Comparison of ENCODE assay signal across 1 cellular context in the genomic region with DNA sequence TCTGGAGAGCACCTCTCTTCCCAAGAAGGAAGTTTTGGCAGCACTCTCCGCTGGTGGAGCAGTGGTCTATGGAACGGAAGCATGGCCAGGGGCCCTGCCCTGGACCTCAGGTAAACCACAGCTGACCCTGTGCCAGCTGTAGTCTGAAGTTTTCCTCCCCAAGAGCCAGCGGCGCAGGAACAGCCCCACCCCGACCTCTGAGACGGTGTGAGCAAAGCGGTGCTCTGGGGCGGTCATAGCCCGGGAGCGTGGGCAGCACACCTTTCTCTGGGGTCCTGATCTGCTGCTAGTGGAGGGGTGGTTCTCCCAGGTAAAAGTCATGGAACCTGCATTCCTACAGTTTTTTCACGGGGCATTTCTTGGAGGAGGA.
TF ChIP-seq lines count a peak whose summit lies in the region.

No MANE protein-coding gene starts in this region.

TF ChIP-seq in H1, 55 proteins besides CTCF, POLR2A, EP300 and RAD21 (continued from another document):
- TF ChIP-seq, protein P1, sequence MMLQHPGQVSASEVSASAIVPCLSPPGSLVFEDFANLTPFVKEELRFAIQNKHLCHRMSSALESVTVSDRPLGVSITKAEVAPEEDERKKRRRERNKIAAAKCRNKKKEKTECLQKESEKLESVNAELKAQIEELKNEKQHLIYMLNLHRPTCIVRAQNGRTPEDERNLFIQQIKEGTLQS (IDR thresholded peaks at IDR 0.05; ENCODE audit: insufficient read depth, low read depth, low read length): no peak
- TF ChIP-seq, protein P2, sequence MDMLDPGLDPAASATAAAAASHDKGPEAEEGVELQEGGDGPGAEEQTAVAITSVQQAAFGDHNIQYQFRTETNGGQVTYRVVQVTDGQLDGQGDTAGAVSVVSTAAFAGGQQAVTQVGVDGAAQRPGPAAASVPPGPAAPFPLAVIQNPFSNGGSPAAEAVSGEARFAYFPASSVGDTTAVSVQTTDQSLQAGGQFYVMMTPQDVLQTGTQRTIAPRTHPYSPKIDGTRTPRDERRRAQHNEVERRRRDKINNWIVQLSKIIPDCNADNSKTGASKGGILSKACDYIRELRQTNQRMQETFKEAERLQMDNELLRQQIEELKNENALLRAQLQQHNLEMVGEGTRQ (IDR thresholded peaks at IDR 0.05; ENCODE audit: low read length): no peak
